1 cellular context compared by ENCODE assay signal in the genomic region with DNA sequence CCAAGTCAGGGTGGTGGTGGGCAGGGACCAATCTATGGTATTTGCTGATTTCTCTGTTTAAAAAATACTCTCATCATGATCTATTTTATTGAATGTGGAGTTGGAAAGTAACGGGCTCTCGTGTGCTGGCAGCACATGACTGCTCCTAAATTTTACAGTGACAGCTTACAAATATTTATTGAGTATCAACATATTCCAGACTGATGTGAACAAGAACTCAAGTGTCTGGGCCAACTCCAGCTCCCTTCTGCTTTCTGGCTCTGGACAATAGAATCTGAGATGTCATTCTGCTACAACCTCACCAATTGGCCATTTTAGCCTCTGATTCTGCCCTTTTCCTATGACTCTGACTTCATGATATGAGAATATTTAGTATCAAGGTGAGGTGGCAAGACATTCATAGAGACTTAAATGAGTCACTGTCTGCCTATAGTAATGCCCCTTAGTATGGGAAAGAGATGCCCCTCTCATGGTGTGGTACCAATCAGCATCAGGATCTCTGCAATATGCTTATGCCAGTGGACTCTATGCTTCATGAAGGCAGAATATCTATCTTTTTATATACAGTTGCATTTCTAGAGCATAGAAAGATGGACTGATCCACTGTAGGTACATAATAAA.
TF ChIP-seq lines count a peak whose summit lies in the region.

No MANE protein-coding gene starts in this region.

TF ChIP-seq in HepG2, 621 proteins besides CTCF, POLR2A, EP300 and RAD21:
- TF ChIP-seq SSRP1 (CRISPR knock-in tag; IDR thresholded peaks at IDR 0.05) (no peak), PATZ1 (CRISPR knock-in tag; IDR thresholded peaks at IDR 0.05) (no peak), SNAPC4 (CRISPR knock-in tag; IDR thresholded peaks at IDR 0.05) (no peak), ZNF577 (CRISPR knock-in tag; IDR thresholded peaks at IDR 0.05; ENCODE audit: borderline replicate concordance, low read depth) (no peak), AHDC1 (CRISPR knock-in tag; IDR thresholded peaks at IDR 0.05; ENCODE audit: borderline replicate concordance) (no peak), MTA1 (CRISPR knock-in tag; IDR thresholded peaks at IDR 0.05; ENCODE audit: borderline replicate concordance) (no peak), GLI4 (CRISPR knock-in tag; IDR thresholded peaks at IDR 0.05; ENCODE audit: borderline replicate concordance) (no peak), MEIS2 (CRISPR knock-in tag; IDR thresholded peaks at IDR 0.05) (no peak), RBM22 (optimal IDR thresholded peaks at IDR 0.05; ENCODE audit: low read length) (no peak), YEATS2 (CRISPR knock-in tag; IDR thresholded peaks at IDR 0.05; ENCODE audit: borderline replicate concordance) (no peak), ZFP1 (CRISPR knock-in tag; IDR thresholded peaks at IDR 0.05) (no peak), NFIC (IDR thresholded peaks at IDR 0.05; ENCODE audit: low read length) (no peak), MLLT10 (CRISPR knock-in tag; IDR thresholded peaks at IDR 0.05) (no peak), ZNF775 (CRISPR knock-in tag; IDR thresholded peaks at IDR 0.05; ENCODE audit: borderline replicate concordance) (no peak), CSRNP1 (CRISPR knock-in tag; IDR thresholded peaks at IDR 0.05) (no peak)
- TF ChIP-seq, protein P1, sequence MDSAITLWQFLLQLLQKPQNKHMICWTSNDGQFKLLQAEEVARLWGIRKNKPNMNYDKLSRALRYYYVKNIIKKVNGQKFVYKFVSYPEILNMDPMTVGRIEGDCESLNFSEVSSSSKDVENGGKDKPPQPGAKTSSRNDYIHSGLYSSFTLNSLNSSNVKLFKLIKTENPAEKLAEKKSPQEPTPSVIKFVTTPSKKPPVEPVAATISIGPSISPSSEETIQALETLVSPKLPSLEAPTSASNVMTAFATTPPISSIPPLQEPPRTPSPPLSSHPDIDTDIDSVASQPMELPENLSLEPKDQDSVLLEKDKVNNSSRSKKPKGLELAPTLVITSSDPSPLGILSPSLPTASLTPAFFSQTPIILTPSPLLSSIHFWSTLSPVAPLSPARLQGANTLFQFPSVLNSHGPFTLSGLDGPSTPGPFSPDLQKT (CRISPR knock-in tag; IDR thresholded peaks at IDR 0.05; ENCODE audit: borderline replicate concordance), result no peak
- TF ChIP-seq, protein P2, sequence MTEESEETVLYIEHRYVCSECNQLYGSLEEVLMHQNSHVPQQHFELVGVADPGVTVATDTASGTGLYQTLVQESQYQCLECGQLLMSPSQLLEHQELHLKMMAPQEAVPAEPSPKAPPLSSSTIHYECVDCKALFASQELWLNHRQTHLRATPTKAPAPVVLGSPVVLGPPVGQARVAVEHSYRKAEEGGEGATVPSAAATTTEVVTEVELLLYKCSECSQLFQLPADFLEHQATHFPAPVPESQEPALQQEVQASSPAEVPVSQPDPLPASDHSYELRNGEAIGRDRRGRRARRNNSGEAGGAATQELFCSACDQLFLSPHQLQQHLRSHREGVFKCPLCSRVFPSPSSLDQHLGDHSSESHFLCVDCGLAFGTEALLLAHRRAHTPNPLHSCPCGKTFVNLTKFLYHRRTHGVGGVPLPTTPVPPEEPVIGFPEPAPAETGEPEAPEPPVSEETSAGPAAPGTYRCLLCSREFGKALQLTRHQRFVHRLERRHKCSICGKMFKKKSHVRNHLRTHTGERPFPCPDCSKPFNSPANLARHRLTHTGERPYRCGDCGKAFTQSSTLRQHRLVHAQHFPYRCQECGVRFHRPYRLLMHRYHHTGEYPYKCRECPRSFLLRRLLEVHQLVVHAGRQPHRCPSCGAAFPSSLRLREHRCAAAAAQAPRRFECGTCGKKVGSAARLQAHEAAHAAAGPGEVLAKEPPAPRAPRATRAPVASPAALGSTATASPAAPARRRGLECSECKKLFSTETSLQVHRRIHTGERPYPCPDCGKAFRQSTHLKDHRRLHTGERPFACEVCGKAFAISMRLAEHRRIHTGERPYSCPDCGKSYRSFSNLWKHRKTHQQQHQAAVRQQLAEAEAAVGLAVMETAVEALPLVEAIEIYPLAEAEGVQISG (CRISPR knock-in tag; IDR thresholded peaks at IDR 0.05), result no peak
- TF ChIP-seq, protein P3, sequence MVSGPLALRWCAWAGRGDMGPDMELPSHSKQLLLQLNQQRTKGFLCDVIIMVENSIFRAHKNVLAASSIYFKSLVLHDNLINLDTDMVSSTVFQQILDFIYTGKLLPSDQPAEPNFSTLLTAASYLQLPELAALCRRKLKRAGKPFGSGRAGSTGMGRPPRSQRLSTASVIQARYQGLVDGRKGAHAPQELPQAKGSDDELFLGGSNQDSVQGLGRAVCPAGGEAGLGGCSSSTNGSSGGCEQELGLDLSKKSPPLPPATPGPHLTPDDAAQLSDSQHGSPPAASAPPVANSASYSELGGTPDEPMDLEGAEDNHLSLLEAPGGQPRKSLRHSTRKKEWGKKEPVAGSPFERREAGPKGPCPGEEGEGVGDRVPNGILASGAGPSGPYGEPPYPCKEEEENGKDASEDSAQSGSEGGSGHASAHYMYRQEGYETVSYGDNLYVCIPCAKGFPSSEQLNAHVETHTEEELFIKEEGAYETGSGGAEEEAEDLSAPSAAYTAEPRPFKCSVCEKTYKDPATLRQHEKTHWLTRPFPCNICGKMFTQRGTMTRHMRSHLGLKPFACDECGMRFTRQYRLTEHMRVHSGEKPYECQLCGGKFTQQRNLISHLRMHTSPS (CRISPR knock-in tag; IDR thresholded peaks at IDR 0.05; ENCODE audit: low read depth), result no peak
